8 cellular contexts compared by ENCODE assay signal in the genomic region with DNA sequence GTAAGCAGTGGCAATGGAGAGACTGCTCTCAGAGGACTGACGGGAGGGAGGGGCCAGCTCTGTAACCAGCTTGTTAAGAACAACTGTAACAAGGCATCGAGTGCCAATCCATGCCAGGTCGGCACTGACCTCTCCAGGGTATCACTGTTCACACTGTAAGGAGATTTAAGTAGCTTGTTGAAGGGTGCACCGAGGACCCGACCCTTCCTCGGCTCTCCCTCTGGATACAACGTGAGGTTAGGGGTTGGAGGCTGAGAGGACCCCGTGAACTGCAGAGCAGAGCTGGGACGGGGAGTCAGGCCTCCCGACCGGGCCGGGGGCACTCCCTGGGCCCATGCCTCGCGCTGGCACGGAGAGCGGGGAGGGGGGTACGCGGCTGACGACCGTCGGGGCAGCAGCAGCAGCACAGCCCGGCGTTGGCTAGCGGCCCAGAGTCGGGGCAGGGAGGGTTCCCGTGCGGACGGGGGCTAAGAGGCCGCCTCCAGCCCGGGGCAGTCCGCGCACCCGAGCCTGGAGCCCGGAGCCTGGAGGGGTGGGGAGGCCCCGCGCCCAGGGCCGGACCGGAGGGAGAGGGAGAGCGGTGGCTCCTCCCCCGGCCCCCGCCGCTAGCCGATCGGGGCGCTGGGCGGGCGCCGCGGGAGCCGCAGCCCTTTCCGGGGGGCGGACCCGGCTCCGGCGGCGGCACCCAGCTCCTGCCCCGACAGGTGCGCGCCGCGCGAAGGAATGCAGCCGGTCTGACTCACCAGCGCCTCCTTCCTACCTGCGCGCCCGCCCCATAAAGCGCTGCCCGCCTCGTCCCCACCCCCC. TPM values are rescaled to one million over a fixed set of nuclear protein-coding genes. Genes with fewer than 3 reads are reported as not detected.
DNase-seq lines count a peak whose midpoint lies in the region; ATAC-seq, FAIRE-seq and TF ChIP-seq lines count a peak whose summit lies in the region.

A gene (plus strand): TSS at position 804 of the 807 bp plus-strand sequence. CDS start 3,245 bp downstream, outside the sequence.

- no peaks in the 10 kb centered on the region for H4K20me1 ChIP-seq in SU-DHL-6 (ENCODE audit: low read depth, low read length)

- peak; percentile 31 for DNase-seq in NCI-H1436 (lab: John Stamatoyannopoulos, UW)
- no peak for DNase-seq in NCI-H1436 treated with DMSO at 0.1 percent for 48 hours (lab: John Stamatoyannopoulos, UW)
- DNase-seq in small intestine = peak; percentile 92
- DNase-seq in COLO829 (ENCODE audit: low spot score) = no peak

- H3K9me2 ChIP-seq in SU-DHL-6 (replicated peaks; ENCODE audit: insufficient read depth, low read length) = no peaks in the 10 kb centered on the region

- H3K27ac ChIP-seq in SU-DHL-6 (ENCODE audit: low read depth, low read length) (no peak within 1 kb of the TSS), angular gyrus (ENCODE audit: low read depth, low read length) (peak within 1 kb of the TSS; percentile 57), iPS-18a (ENCODE audit: low read length) (no peak within 1 kb of the TSS), small intestine (ENCODE audit: low read depth in 1 of 2, low read length in 1 of 2) (peak within 1 kb of the TSS; percentile 97 to 99)

- FAIRE-seq in small intestine (lab: Jason Lieb, UNC) = no peak

- no peaks in the 10 kb centered on the region for H3K36me3 ChIP-seq in SU-DHL-6 (ENCODE audit: low read length)
- H3K36me3 ChIP-seq in iPS-18a (ENCODE audit: control insufficient read depth, low read depth, low read length) = no peaks in the 10 kb centered on the region
- peaks cover 0 to 6% of the 10 kb centered on the region in 2 donors for H3K36me3 ChIP-seq in small intestine (ENCODE audit: control insufficient read depth in 2 of 2, insufficient read depth in 2 of 2, low read length in 2 of 2)

- H3K4me1 ChIP-seq in iPS-18a (ENCODE audit: control insufficient read depth, low read depth, low read length) (no peaks in the 10 kb centered on the region), small intestine (ENCODE audit: control insufficient read depth in 2 of 2, insufficient read depth in 1 of 2, low read depth in 1 of 2, low read length in 1 of 2) (no peaks in the 10 kb centered on the region)

- H3K9ac ChIP-seq in SU-DHL-6 (ENCODE audit: low read length) (peak within 1 kb of the TSS; percentile 41), iPS-18a (ENCODE audit: low read length) (no peak within 1 kb of the TSS)

- H3K4me2 ChIP-seq in SU-DHL-6 (ENCODE audit: low read depth, low read length, poor library complexity, severe bottlenecking) = peak within 1 kb of the TSS; percentile 53

- peak within 1 kb of the TSS; percentile 22 for H2AFZ ChIP-seq in SU-DHL-6 (ENCODE audit: low read depth, low read length, severe bottlenecking)

- H3K27me3 ChIP-seq in SU-DHL-6 (ENCODE audit: low read length) (no peaks in the 10 kb centered on the region), iPS-18a (ENCODE audit: control insufficient read depth, insufficient read depth, low read length) (peaks cover 41% of the 10 kb centered on the region), small intestine (ENCODE audit: control insufficient read depth in 2 of 2, insufficient read depth in 2 of 2, low read length in 2 of 2) (peaks cover 0 to 5% of the 10 kb centered on the region in 2 donors)

- H3K4me3 ChIP-seq in SU-DHL-6 (ENCODE audit: insufficient read depth, low read length, poor library complexity, severe bottlenecking) = peak within 1 kb of the TSS; percentile 45
- H3K4me3 ChIP-seq in iPS-18a (ENCODE audit: low read length) = peak within 1 kb of the TSS; percentile 54
- H3K4me3 ChIP-seq in small intestine (ENCODE audit: low read depth in 1 of 2, low read length in 2 of 2) = peak within 1 kb of the TSS; percentile 52 to 89

- no peaks in the 10 kb centered on the region for H3K79me2 ChIP-seq in SU-DHL-6 (ENCODE audit: insufficient read depth, low read length)

- TF ChIP-seq CTCF in SU-DHL-6 (IDR thresholded peaks at IDR 0.05; ENCODE audit: insufficient read depth, low read length, poor library complexity, severe bottlenecking) = no peak

- H3F3A ChIP-seq in SU-DHL-6 (ENCODE audit: insufficient read depth) = no peaks in the 10 kb centered on the region

- ATAC-seq in GM21367 (IDR thresholded peaks at IDR 0.05; ENCODE audit: unreplicated experiment) = no peak

- 2% methylated on average over 28 to 70 of the region's 70 CpGs for WGBS in small intestine, 3 donors

- H3K9me3 ChIP-seq in SU-DHL-6 (ENCODE audit: insufficient read depth, low read length) = no peaks in the 10 kb centered on the region
- H3K9me3 ChIP-seq in iPS-18a (ENCODE audit: control insufficient read depth, low read depth, low read length) = no peaks in the 10 kb centered on the region
- no peaks in the 10 kb centered on the region for H3K9me3 ChIP-seq in small intestine (ENCODE audit: control insufficient read depth, low read depth)

RNA-seq across cellular contexts. Expression of the gene that starts here (rescaled TPM):
- polyA plus RNA-seq in small intestine = 100 to 1,000 TPM; 100 to 288 (median 210) TPM

Comparison
In these comparisons a context has a peak if more than half of its experiments do, and no peak if none do; other contexts are left out.
1. DNase-seq: peak in NCI-H1436 (single experiment) and small intestine (single experiment); none in NCI-H1436 treated with DMSO at 0.1 percent for 48 hours (single experiment) and COLO829 (single experiment).
2. H3K27ac ChIP-seq: peak in angular gyrus (single experiment) and small intestine (2 of 2); none in SU-DHL-6 (single experiment) and iPS-18a (single experiment).
3. Peak in every context shown above with its lines, with median percentiles within 50 percentile points of each other: H3K4me3 ChIP-seq.